In genomic region chr4:126081336-126081735, GRCh38 we compare ENCODE assay signal across 19 cellular contexts.
"Had no signal": no experiment of that assay in that cellular context is flagged by ENCODE, and none has a peak within 500 bp of the region (broad histone marks: within the 10 kb centered on the region; RNA-seq: fewer than 3 reads in every experiment).

No MANE protein-coding gene starts in this region.

- H3K27me3 ChIP-seq: cardiac muscle cell, dorsolateral prefrontal cortex, gastroesophageal sphincter, heart left ventricle, neural progenitor cell, right atrium auricular region, suprapubic skin, vagina had no signal

- H2AFZ ChIP-seq: neural progenitor cell had no signal

- H3K4me1 ChIP-seq: gastroesophageal sphincter, heart left ventricle, neural progenitor cell, prostate gland, right atrium auricular region, suprapubic skin, vagina had no signal

- ATAC-seq: gastroesophageal sphincter; heart left ventricle; left ventricle myocardium superior; mucosa of descending colon; stimulated activated naive CD8-positive, alpha-beta T cell treated with anti-CD3 and anti-CD28 coated beads, Interleukin-15, amount 100 ng/mL, for 72 hours; WTC11 had no signal

- H3K4me2 ChIP-seq: neural progenitor cell had no signal

- H3K9ac ChIP-seq: neural progenitor cell had no signal

- H3K4me3 ChIP-seq: cardiac muscle cell, dorsolateral prefrontal cortex, gastroesophageal sphincter, heart left ventricle, mucosa of descending colon, neural progenitor cell, prostate gland, right atrium auricular region, suprapubic skin, vagina had no signal

- H3K27ac ChIP-seq: cardiac muscle cell, dorsolateral prefrontal cortex, gastroesophageal sphincter, heart left ventricle, neural progenitor cell, prostate gland, right atrium auricular region, suprapubic skin, vagina had no signal

- H3K36me3 ChIP-seq: cardiac muscle cell, gastroesophageal sphincter, heart left ventricle, neural progenitor cell, prostate gland, right atrium auricular region, suprapubic skin, vagina had no signal

- DNase-seq: activated CD4-positive, alpha-beta memory T cell treated with anti-CD3 and anti-CD28 coated beads for 36 hours; activated CD4-positive, alpha-beta T cell treated with anti-CD3 and anti-CD28 coated beads for 4 hours; amniotic stem cell; dorsolateral prefrontal cortex; heart left ventricle; immature natural killer cell; kidney glomerular epithelial cell; left ventricle myocardium superior; mucosa of descending colon; naive B cell; stimulated activated naive CD8-positive, alpha-beta T cell treated with anti-CD3 and anti-CD28 coated beads, Interleukin-15, amount 100 ng/mL, for 72 hours had no signal

- H3K9me3 ChIP-seq: gastroesophageal sphincter, heart left ventricle, mucosa of descending colon, prostate gland, right atrium auricular region, suprapubic skin, vagina had no signal
